Comparison of ENCODE assay signal across 1 cellular context in the genomic region with DNA sequence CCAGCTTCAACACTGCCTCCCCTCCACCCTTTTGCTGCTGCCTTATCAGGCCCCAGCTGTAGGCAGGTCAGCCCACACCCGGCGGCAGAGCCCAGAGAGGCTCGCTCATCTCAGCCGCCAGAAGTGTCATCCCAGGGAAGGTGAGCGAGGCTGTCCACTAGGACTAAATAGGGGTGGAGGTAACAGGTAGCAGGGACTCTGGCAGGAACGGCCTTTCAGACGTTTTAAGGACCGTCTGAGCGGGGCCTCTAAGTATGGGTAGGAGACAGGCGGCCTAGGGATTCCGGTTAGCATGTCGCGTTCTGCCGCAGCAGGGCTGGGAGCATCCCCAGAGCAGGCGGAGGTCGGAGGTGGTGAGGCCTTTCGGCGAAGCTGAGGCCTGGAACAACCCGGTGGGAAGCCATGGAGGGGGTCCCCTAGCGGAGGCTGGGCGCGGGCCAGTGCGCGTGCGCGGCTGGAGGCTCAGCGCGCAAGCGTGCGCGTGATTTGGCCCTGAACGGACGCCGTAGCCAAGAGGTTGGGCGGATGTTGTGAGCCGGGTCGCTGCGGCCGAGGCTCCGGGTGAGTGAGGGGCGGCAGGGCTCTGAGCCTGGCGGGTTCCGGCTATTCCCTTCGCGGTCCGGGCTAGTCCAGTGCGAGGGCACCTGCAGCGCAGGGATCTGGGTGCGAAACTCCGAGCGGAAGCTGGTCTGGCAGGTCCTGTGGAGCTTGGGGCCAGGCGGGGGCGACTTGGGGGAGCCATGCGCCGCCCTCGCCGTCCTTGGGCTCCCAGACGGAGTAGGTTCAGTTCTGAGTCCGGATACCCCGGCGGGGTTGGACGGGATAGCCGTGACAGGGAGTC.
A peak's percentile ranks its signal among the peaks of the same experiment; 100 is the strongest.
TF ChIP-seq lines count a peak whose summit lies in the region.

TSS of gene MST1 (minus strand) at position 429 of the 841 bp plus-strand sequence. CDS start 783 bp downstream, outside the sequence.
TSS of gene RNF123 (plus strand) at position 512 of the 841 bp plus-strand sequence. CDS start 1,609 bp downstream, outside the sequence.

TF ChIP-seq in HepG2, 621 proteins besides CTCF, POLR2A, EP300 and RAD21 (continued from another document and continues in another):
- TF ChIP-seq, protein P1, sequence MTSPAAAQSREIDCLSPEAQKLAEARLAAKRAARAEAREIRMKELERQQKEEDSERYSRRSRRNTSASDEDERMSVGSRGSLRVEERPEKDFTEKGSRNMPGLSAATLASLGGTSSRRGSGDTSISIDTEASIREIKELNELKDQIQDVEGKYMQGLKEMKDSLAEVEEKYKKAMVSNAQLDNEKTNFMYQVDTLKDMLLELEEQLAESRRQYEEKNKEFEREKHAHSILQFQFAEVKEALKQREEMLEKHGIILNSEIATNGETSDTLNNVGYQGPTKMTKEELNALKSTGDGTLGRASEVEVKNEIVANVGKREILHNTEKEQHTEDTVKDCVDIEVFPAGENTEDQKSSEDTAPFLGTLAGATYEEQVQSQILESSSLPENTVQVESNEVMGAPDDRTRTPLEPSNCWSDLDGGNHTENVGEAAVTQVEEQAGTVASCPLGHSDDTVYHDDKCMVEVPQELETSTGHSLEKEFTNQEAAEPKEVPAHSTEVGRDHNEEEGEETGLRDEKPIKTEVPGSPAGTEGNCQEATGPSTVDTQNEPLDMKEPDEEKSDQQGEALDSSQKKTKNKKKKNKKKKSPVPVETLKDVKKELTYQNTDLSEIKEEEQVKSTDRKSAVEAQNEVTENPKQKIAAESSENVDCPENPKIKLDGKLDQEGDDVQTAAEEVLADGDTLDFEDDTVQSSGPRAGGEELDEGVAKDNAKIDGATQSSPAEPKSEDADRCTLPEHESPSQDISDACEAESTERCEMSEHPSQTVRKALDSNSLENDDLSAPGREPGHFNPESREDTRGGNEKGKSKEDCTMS (CRISPR knock-in tag; conservative IDR thresholded peaks at IDR 0.05), result no peak
- TF ChIP-seq ZNF484 (CRISPR knock-in tag; IDR thresholded peaks at IDR 0.05; ENCODE audit: borderline replicate concordance, low read depth), result no peak
- no peak for TF ChIP-seq ZNF781 (CRISPR knock-in tag; IDR thresholded peaks at IDR 0.05; ENCODE audit: borderline replicate concordance, not compliant biosample characterization)
- no peak for TF ChIP-seq ZNF543 (CRISPR knock-in tag; IDR thresholded peaks at IDR 0.05)
- TF ChIP-seq JDP2 (CRISPR knock-in tag; IDR thresholded peaks at IDR 0.05; ENCODE audit: borderline replicate concordance), result no peak
- no peak for TF ChIP-seq SMC3 (IDR thresholded peaks at IDR 0.05; ENCODE audit: low read length)
- TF ChIP-seq, protein P2, sequence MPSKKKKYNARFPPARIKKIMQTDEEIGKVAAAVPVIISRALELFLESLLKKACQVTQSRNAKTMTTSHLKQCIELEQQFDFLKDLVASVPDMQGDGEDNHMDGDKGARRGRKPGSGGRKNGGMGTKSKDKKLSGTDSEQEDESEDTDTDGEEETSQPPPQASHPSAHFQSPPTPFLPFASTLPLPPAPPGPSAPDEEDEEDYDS (CRISPR knock-in tag; IDR thresholded peaks at IDR 0.05), result peak; percentile 50; the same call in 1 of the 2 replicates
- TF ChIP-seq RBM22 (optimal IDR thresholded peaks at IDR 0.05; ENCODE audit: low read length), result no peak
- TF ChIP-seq POLR2AphosphoS5 (IDR thresholded peaks at IDR 0.05; ENCODE audit: low read depth, low read length), result peak; percentile 67
- TF ChIP-seq ZNF615 (CRISPR knock-in tag; IDR thresholded peaks at IDR 0.05; ENCODE audit: borderline replicate concordance), result no peak
- TF ChIP-seq PBX2 (CRISPR knock-in tag; IDR thresholded peaks at IDR 0.05), result no peak
- TF ChIP-seq RELA (CRISPR knock-in tag; IDR thresholded peaks at IDR 0.05), result no peak
- TF ChIP-seq, protein P3, sequence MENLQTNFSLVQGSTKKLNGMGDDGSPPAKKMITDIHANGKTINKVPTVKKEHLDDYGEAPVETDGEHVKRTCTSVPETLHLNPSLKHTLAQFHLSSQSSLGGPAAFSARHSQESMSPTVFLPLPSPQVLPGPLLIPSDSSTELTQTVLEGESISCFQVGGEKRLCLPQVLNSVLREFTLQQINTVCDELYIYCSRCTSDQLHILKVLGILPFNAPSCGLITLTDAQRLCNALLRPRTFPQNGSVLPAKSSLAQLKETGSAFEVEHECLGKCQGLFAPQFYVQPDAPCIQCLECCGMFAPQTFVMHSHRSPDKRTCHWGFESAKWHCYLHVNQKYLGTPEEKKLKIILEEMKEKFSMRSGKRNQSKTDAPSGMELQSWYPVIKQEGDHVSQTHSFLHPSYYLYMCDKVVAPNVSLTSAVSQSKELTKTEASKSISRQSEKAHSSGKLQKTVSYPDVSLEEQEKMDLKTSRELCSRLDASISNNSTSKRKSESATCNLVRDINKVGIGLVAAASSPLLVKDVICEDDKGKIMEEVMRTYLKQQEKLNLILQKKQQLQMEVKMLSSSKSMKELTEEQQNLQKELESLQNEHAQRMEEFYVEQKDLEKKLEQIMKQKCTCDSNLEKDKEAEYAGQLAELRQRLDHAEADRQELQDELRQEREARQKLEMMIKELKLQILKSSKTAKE (CRISPR knock-in tag; IDR thresholded peaks at IDR 0.05; ENCODE audit: borderline replicate concordance), result no peak
- TF ChIP-seq BRCA1 (CRISPR knock-in tag; IDR thresholded peaks at IDR 0.05), result no peak
- peak; percentile 74 for TF ChIP-seq ERF (CRISPR knock-in tag; IDR thresholded peaks at IDR 0.05)
- no peak for TF ChIP-seq ZNF503 (CRISPR knock-in tag; IDR thresholded peaks at IDR 0.05)
- no peak for TF ChIP-seq ZNF720 (CRISPR knock-in tag; IDR thresholded peaks at IDR 0.05)
- peak; percentile 71; the same call in 1 of the 2 replicates for TF ChIP-seq HOXA3 (CRISPR knock-in tag; IDR thresholded peaks at IDR 0.05)
- peak; percentile 87 for TF ChIP-seq REPIN1 (CRISPR knock-in tag; IDR thresholded peaks at IDR 0.05; ENCODE audit: borderline replicate concordance, low read depth)
- no peak for TF ChIP-seq ZNF496 (CRISPR knock-in tag; IDR thresholded peaks at IDR 0.05; ENCODE audit: insufficient replicate concordance)
- TF ChIP-seq ZNF597 (CRISPR knock-in tag; IDR thresholded peaks at IDR 0.05), result no peak
- no peak for TF ChIP-seq ZNF121 (CRISPR knock-in tag; IDR thresholded peaks at IDR 0.05)
- 0 out of 2 replicates have a peak, but pooled peaks have one; percentile 13 for TF ChIP-seq ZNF124 (CRISPR knock-in tag; IDR thresholded peaks at IDR 0.05)
- TF ChIP-seq, protein P4, sequence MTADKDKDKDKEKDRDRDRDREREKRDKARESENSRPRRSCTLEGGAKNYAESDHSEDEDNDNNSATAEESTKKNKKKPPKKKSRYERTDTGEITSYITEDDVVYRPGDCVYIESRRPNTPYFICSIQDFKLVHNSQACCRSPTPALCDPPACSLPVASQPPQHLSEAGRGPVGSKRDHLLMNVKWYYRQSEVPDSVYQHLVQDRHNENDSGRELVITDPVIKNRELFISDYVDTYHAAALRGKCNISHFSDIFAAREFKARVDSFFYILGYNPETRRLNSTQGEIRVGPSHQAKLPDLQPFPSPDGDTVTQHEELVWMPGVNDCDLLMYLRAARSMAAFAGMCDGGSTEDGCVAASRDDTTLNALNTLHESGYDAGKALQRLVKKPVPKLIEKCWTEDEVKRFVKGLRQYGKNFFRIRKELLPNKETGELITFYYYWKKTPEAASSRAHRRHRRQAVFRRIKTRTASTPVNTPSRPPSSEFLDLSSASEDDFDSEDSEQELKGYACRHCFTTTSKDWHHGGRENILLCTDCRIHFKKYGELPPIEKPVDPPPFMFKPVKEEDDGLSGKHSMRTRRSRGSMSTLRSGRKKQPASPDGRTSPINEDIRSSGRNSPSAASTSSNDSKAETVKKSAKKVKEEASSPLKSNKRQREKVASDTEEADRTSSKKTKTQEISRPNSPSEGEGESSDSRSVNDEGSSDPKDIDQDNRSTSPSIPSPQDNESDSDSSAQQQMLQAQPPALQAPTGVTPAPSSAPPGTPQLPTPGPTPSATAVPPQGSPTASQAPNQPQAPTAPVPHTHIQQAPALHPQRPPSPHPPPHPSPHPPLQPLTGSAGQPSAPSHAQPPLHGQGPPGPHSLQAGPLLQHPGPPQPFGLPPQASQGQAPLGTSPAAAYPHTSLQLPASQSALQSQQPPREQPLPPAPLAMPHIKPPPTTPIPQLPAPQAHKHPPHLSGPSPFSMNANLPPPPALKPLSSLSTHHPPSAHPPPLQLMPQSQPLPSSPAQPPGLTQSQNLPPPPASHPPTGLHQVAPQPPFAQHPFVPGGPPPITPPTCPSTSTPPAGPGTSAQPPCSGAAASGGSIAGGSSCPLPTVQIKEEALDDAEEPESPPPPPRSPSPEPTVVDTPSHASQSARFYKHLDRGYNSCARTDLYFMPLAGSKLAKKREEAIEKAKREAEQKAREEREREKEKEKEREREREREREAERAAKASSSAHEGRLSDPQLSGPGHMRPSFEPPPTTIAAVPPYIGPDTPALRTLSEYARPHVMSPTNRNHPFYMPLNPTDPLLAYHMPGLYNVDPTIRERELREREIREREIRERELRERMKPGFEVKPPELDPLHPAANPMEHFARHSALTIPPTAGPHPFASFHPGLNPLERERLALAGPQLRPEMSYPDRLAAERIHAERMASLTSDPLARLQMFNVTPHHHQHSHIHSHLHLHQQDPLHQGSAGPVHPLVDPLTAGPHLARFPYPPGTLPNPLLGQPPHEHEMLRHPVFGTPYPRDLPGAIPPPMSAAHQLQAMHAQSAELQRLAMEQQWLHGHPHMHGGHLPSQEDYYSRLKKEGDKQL (CRISPR knock-in tag; IDR thresholded peaks at IDR 0.05; ENCODE audit: low read depth), result no peak
- TF ChIP-seq ARNTL (CRISPR knock-in tag; IDR thresholded peaks at IDR 0.05), result peak; percentile 66; the same call in 1 of the 2 replicates
- TF ChIP-seq, protein P5, sequence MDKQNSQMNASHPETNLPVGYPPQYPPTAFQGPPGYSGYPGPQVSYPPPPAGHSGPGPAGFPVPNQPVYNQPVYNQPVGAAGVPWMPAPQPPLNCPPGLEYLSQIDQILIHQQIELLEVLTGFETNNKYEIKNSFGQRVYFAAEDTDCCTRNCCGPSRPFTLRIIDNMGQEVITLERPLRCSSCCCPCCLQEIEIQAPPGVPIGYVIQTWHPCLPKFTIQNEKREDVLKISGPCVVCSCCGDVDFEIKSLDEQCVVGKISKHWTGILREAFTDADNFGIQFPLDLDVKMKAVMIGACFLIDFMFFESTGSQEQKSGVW (CRISPR knock-in tag; IDR thresholded peaks at IDR 0.05; ENCODE audit: borderline replicate concordance), result no peak
- peak; percentile 95; the same call in 1 of the 2 replicates for TF ChIP-seq ZC3H4 (CRISPR knock-in tag; IDR thresholded peaks at IDR 0.05; ENCODE audit: borderline replicate concordance)
- TF ChIP-seq, protein P6, sequence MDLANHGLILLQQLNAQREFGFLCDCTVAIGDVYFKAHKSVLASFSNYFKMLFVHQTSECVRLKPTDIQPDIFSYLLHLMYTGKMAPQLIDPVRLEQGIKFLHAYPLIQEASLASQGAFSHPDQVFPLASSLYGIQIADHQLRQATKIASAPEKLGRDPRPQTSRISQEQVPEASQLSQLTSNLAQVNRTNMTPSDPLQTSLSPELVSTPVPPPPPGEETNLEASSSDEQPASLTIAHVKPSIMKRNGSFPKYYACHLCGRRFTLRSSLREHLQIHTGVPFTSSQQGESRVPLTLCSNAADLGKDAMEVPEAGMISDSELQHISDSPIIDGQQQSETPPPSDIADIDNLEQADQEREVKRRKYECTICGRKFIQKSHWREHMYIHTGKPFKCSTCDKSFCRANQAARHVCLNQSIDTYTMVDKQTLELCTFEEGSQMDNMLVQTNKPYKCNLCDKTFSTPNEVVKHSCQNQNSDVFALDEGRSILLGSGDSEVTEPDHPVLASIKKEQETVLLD (CRISPR knock-in tag; IDR thresholded peaks at IDR 0.05; ENCODE audit: low read depth), result no peak
- no peak for TF ChIP-seq ZNF775 (CRISPR knock-in tag; IDR thresholded peaks at IDR 0.05; ENCODE audit: borderline replicate concordance)
- no peak; the same call in 1 of the 2 replicates for TF ChIP-seq MEF2D (CRISPR knock-in tag; IDR thresholded peaks at IDR 0.05)
- no peak for TF ChIP-seq ZNF12 (CRISPR knock-in tag; IDR thresholded peaks at IDR 0.05)
- no peak for TF ChIP-seq MTA1 (CRISPR knock-in tag; IDR thresholded peaks at IDR 0.05; ENCODE audit: borderline replicate concordance)
- TF ChIP-seq, protein P7, sequence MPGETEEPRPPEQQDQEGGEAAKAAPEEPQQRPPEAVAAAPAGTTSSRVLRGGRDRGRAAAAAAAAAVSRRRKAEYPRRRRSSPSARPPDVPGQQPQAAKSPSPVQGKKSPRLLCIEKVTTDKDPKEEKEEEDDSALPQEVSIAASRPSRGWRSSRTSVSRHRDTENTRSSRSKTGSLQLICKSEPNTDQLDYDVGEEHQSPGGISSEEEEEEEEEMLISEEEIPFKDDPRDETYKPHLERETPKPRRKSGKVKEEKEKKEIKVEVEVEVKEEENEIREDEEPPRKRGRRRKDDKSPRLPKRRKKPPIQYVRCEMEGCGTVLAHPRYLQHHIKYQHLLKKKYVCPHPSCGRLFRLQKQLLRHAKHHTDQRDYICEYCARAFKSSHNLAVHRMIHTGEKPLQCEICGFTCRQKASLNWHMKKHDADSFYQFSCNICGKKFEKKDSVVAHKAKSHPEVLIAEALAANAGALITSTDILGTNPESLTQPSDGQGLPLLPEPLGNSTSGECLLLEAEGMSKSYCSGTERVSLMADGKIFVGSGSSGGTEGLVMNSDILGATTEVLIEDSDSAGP (CRISPR knock-in tag; IDR thresholded peaks at IDR 0.05; ENCODE audit: borderline replicate concordance), result peak; percentile 76; the same call in 1 of the 2 replicates
- TF ChIP-seq PHF8 (CRISPR knock-in tag; IDR thresholded peaks at IDR 0.05), result peak; percentile 71; the same call in 1 of the 2 replicates
- TF ChIP-seq JUND (CRISPR knock-in tag; IDR thresholded peaks at IDR 0.05), result no peak
